Comparison of ENCODE assay signal across 8 cellular contexts in genomic region chr21:39738566-39738965, GRCh38. TPM values are rescaled to one million over a fixed set of nuclear protein-coding genes. Genes with fewer than 3 reads are reported as not detected.
"Had no signal": no experiment of that assay in that cellular context is flagged by ENCODE, and none has a peak within 500 bp of the region (broad histone marks: within the 10 kb centered on the region; RNA-seq: fewer than 3 reads in every experiment).

No MANE protein-coding gene starts in this region.

- DNase-seq: H9, HCEC 1CT, KBM-7 had no signal

- H3K27ac ChIP-seq: HL-60, KMS-11 had no signal

- ATAC-seq: GM23338, HepG2 had no signal

- H3K4me3 Mint-ChIP-seq: GM23338, H9, IgD-negative memory B cell had no signal

- H2AFZ ChIP-seq: GM23338 had no signal

- H3K27ac Mint-ChIP-seq: GM23338, H9, IgD-negative memory B cell had no signal

- H3K9ac ChIP-seq: KMS-11 had no signal

- H3K27me3 Mint-ChIP-seq: IgD-negative memory B cell had no signal

- H3K4me2 ChIP-seq: GM23338, KMS-11 had no signal

- H3K36me3 Mint-ChIP-seq: IgD-negative memory B cell had no signal

- H3K4me3 ChIP-seq: GM23338 had no signal

- H3K4me1 Mint-ChIP-seq: GM23338, IgD-negative memory B cell had no signal

RNA-seq across cellular contexts. Expression of gene IGSF5, which starts 6.4 kb away (rescaled TPM):
- total RNA-seq: HepG2 had no signal
- polyA plus RNA-seq: HepG2, IgD-negative memory B cell had no signal
